In the genomic region with DNA sequence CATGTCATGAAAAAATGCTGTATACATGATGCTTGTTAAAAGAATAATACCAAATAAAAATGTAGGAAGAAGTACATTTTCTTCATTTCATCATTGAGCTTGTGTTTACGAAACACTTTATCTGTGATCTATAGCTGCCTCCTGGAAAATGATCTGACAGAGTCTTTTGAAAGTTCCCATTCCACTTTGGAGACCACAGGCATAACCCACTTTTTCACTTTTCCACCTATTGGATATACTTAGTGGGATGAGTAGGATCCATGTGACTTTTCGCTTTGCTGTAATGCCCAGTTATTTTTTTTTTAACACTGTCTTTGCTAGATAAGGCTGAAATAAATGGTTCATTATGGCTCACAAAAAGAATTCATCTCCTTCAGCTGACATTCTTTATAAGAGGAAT, we compare ENCODE assay signal across 24 cellular contexts.
"Had no signal": no experiment of that assay in that cellular context is flagged by ENCODE, and none has a peak within 500 bp of the region (broad histone marks: within the 10 kb centered on the region; RNA-seq: fewer than 3 reads in every experiment).

No MANE protein-coding gene starts in this region.

- FAIRE-seq: small intestine, urothelium cell line had no signal

- DNase-seq: occipital lobe; ovary; posterior cingulate gyrus; psoas muscle; right cardiac atrium; right lobe of liver; sigmoid colon; small intestine; stimulated activated CD4-positive, alpha-beta T cell treated with anti-CD3 and anti-CD28 coated beads, Interleukin-15, amount 100 ng/mL, for 24 hours; stimulated activated CD4-positive, alpha-beta T cell treated with anti-CD3 and anti-CD28 coated beads, Interleukin-2, amount 100 ng/mL, for 24 hours; stimulated activated CD4-positive, alpha-beta T cell treated with anti-CD3 and anti-CD28 coated beads, Interleukin-2, amount 100 ng/mL, for 48 hours; stimulated activated CD4-positive, alpha-beta T cell treated with anti-CD3 and anti-CD28 coated beads, Interleukin-4, amount 100 ng/mL, for 24 hours; stimulated activated naive B cell treated with anti-CD40 and anti-IgM and Interleukin-4, amounts not matched to agents 10 μg/mL and 1 μg/mL and 100 μg/mL, for 72 hours; stimulated activated naive CD4-positive, alpha-beta T cell treated with Interleukin-2 at 50 U/mL for 16 hours; stomach; thyroid gland; trophoblast cell; upper lobe of left lung had no signal

- H3K79me2 ChIP-seq: parathyroid adenoma had no signal

- H3K4me2 ChIP-seq: neural progenitor cell had no signal

- H3K4me3 ChIP-seq: neural progenitor cell, ovary, psoas muscle, right lobe of liver, sigmoid colon, stomach, thoracic aorta, thyroid gland, tibial nerve, upper lobe of left lung, vagina had no signal

- H3K9me3 ChIP-seq: ovary, psoas muscle, right lobe of liver, sigmoid colon, stomach, thoracic aorta, thyroid gland, tibial nerve, upper lobe of left lung, vagina had no signal

- H3K36me3 ChIP-seq: neural progenitor cell, ovary, right lobe of liver, sigmoid colon, stomach, thoracic aorta, thyroid gland, tibial nerve, upper lobe of left lung, vagina had no signal

- H3K4me1 ChIP-seq: neural progenitor cell, parathyroid adenoma, psoas muscle, right lobe of liver, sigmoid colon, stomach, thyroid gland, tibial nerve, upper lobe of left lung, vagina had no signal

- H3K27ac ChIP-seq: neural progenitor cell, ovary, parathyroid adenoma, psoas muscle, right lobe of liver, sigmoid colon, stomach, thoracic aorta, thyroid gland, tibial nerve, upper lobe of left lung, vagina had no signal

- H2AFZ ChIP-seq: neural progenitor cell, parathyroid adenoma had no signal

- H3K9ac ChIP-seq: neural progenitor cell, parathyroid adenoma had no signal

- H3K27me3 ChIP-seq: neural progenitor cell, ovary, right lobe of liver, sigmoid colon, stomach, thyroid gland, tibial nerve, upper lobe of left lung, vagina had no signal
